Comparison of ENCODE assay signal across 1 cellular context in genomic region chr3:127458698-127459097, GRCh38.
TF ChIP-seq lines count a peak whose summit lies in the region.

No MANE protein-coding gene starts in this region.

TF ChIP-seq in WTC11, 78 proteins besides CTCF, POLR2A, EP300 and RAD21 (continued from another document):
- TF ChIP-seq, protein P1, sequence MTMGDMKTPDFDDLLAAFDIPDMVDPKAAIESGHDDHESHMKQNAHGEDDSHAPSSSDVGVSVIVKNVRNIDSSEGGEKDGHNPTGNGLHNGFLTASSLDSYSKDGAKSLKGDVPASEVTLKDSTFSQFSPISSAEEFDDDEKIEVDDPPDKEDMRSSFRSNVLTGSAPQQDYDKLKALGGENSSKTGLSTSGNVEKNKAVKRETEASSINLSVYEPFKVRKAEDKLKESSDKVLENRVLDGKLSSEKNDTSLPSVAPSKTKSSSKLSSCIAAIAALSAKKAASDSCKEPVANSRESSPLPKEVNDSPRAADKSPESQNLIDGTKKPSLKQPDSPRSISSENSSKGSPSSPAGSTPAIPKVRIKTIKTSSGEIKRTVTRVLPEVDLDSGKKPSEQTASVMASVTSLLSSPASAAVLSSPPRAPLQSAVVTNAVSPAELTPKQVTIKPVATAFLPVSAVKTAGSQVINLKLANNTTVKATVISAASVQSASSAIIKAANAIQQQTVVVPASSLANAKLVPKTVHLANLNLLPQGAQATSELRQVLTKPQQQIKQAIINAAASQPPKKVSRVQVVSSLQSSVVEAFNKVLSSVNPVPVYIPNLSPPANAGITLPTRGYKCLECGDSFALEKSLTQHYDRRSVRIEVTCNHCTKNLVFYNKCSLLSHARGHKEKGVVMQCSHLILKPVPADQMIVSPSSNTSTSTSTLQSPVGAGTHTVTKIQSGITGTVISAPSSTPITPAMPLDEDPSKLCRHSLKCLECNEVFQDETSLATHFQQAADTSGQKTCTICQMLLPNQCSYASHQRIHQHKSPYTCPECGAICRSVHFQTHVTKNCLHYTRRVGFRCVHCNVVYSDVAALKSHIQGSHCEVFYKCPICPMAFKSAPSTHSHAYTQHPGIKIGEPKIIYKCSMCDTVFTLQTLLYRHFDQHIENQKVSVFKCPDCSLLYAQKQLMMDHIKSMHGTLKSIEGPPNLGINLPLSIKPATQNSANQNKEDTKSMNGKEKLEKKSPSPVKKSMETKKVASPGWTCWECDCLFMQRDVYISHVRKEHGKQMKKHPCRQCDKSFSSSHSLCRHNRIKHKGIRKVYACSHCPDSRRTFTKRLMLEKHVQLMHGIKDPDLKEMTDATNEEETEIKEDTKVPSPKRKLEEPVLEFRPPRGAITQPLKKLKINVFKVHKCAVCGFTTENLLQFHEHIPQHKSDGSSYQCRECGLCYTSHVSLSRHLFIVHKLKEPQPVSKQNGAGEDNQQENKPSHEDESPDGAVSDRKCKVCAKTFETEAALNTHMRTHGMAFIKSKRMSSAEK (CRISPR knock-in tag; IDR thresholded peaks at IDR 0.05; ENCODE audit: borderline replicate concordance) = no peak
- 0 out of 2 replicates have a peak, but pooled peaks have one; percentile 58 for TF ChIP-seq ZNF232 (CRISPR knock-in tag; IDR thresholded peaks at IDR 0.05)
- TF ChIP-seq TCF7 (CRISPR knock-in tag; IDR thresholded peaks at IDR 0.05; ENCODE audit: low read depth) = no peak
- TF ChIP-seq CREM (CRISPR knock-in tag; IDR thresholded peaks at IDR 0.05) = peak; percentile 43; the same call in 1 of the 2 replicates
- no peak for TF ChIP-seq MYBL2 (CRISPR knock-in tag; IDR thresholded peaks at IDR 0.05)
- no peak for TF ChIP-seq GABPB1 (CRISPR knock-in tag; IDR thresholded peaks at IDR 0.05)
- TF ChIP-seq CBFB (CRISPR knock-in tag; IDR thresholded peaks at IDR 0.05; ENCODE audit: low read depth) = no peak
- TF ChIP-seq ZNF512 (CRISPR knock-in tag; IDR thresholded peaks at IDR 0.05; ENCODE audit: borderline replicate concordance) = no peak
- no peak for TF ChIP-seq TEAD4 (CRISPR knock-in tag; IDR thresholded peaks at IDR 0.05)
- TF ChIP-seq FOXP1 (CRISPR knock-in tag; IDR thresholded peaks at IDR 0.05; ENCODE audit: borderline replicate concordance) = peak; percentile 66; the same call in 1 of the 2 replicates
- peak; percentile 50; the same call in 1 of the 2 replicates for TF ChIP-seq ETV6 (CRISPR knock-in tag; IDR thresholded peaks at IDR 0.05)
- TF ChIP-seq TEAD1 (CRISPR knock-in tag; IDR thresholded peaks at IDR 0.05) = 0 out of 2 replicates have a peak, but pooled peaks have one; percentile 74
- TF ChIP-seq, protein P2, sequence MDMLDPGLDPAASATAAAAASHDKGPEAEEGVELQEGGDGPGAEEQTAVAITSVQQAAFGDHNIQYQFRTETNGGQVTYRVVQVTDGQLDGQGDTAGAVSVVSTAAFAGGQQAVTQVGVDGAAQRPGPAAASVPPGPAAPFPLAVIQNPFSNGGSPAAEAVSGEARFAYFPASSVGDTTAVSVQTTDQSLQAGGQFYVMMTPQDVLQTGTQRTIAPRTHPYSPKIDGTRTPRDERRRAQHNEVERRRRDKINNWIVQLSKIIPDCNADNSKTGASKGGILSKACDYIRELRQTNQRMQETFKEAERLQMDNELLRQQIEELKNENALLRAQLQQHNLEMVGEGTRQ (CRISPR knock-in tag; IDR thresholded peaks at IDR 0.05) = no peak
- TF ChIP-seq GTF2I (CRISPR knock-in tag; conservative IDR thresholded peaks at IDR 0.05) = no peak
- no peak for TF ChIP-seq JAZF1 (CRISPR knock-in tag; IDR thresholded peaks at IDR 0.05)
- TF ChIP-seq, protein P3, sequence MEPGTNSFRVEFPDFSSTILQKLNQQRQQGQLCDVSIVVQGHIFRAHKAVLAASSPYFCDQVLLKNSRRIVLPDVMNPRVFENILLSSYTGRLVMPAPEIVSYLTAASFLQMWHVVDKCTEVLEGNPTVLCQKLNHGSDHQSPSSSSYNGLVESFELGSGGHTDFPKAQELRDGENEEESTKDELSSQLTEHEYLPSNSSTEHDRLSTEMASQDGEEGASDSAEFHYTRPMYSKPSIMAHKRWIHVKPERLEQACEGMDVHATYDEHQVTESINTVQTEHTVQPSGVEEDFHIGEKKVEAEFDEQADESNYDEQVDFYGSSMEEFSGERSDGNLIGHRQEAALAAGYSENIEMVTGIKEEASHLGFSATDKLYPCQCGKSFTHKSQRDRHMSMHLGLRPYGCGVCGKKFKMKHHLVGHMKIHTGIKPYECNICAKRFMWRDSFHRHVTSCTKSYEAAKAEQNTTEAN (CRISPR knock-in tag; IDR thresholded peaks at IDR 0.05) = peak; percentile 77; the same call in 1 of the 2 replicates
- 0 out of 2 replicates have a peak, but pooled peaks have one; percentile 38 for TF ChIP-seq RELA (CRISPR knock-in tag; IDR thresholded peaks at IDR 0.05; ENCODE audit: borderline replicate concordance)
- TF ChIP-seq ZNF121 (CRISPR knock-in tag; IDR thresholded peaks at IDR 0.05) = no peak
- TF ChIP-seq EMX1 (CRISPR knock-in tag; IDR thresholded peaks at IDR 0.05) = no peak
- no peak for TF ChIP-seq ATF6 (CRISPR knock-in tag; IDR thresholded peaks at IDR 0.05)
- TF ChIP-seq ESRRA (CRISPR knock-in tag; IDR thresholded peaks at IDR 0.05; ENCODE audit: borderline replicate concordance) = peak; percentile 55; the same call in 1 of the 2 replicates
- 0 out of 2 replicates have a peak, but pooled peaks have one; percentile 28 for TF ChIP-seq SMAD3 (CRISPR knock-in tag; IDR thresholded peaks at IDR 0.05; ENCODE audit: borderline replicate concordance)
- no peak for TF ChIP-seq NFATC4 (CRISPR knock-in tag; IDR thresholded peaks at IDR 0.05)
- TF ChIP-seq ARID4B (CRISPR knock-in tag; IDR thresholded peaks at IDR 0.05; ENCODE audit: borderline replicate concordance) = peak; percentile 72; the same call in 1 of the 2 replicates
- TF ChIP-seq FOXK1 (CRISPR knock-in tag; IDR thresholded peaks at IDR 0.05) = peak; percentile 49; the same call in 1 of the 2 replicates
- TF ChIP-seq ZNF219 (CRISPR knock-in tag; IDR thresholded peaks at IDR 0.05; ENCODE audit: borderline replicate concordance) = peak; percentile 42; the same call in 1 of the 2 replicates
- TF ChIP-seq HMGA2 (CRISPR knock-in tag; IDR thresholded peaks at IDR 0.05) = no peak
- TF ChIP-seq NFE2L1 (CRISPR knock-in tag; IDR thresholded peaks at IDR 0.05) = no peak
